Comparison of ENCODE assay signal across 13 cellular contexts in the genomic region with DNA sequence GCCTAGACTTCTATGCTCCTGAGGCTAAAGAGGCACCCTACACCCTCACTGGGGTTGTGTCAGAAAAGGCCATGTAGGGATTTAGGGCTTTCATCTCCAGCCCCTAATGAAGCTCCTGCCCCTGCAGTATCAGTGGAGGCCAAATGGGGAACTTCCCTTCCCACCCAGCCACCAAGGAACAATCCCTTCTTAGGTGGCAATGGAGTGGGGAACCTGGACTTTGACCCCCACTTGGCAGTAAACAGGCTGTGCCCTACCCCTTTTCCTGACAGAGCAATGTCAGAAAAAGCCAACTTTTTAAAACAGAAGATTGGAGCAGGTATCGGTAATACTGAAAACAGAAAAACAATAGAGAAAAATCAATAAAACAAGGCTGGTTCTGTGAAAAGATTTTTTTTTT. TPM values are rescaled to one million over a fixed set of nuclear protein-coding genes. Genes with fewer than 3 reads are reported as not detected.
DNase-seq lines count a peak whose midpoint lies in the region; ATAC-seq, FAIRE-seq and TF ChIP-seq lines count a peak whose summit lies in the region.
"Had no signal": no experiment of that assay in that cellular context is flagged by ENCODE, and none has a peak within 500 bp of the region (broad histone marks: within the 10 kb centered on the region; RNA-seq: fewer than 3 reads in every experiment).

No MANE protein-coding gene starts in this region.

- TF ChIP-seq RAD21 in K562 (CRISPR knock-in tag; conservative IDR thresholded peaks at IDR 0.05 in 1 of 2, IDR thresholded peaks at IDR 0.05 in 1 of 2), result no peak

- BruUV-seq in K562 (replicated peaks; lab: Mats Ljungman, UMichigan), result no TSS peak

- TF ChIP-seq CTCF in K562 (IDR thresholded peaks at IDR 0.05 in 2 of 3, conservative IDR thresholded peaks at IDR 0.05 in 1 of 3; ENCODE audit: insufficient read depth in 2 of 3, low read depth in 1 of 3, low read length in 3 of 3), result no peak
- TF ChIP-seq CTCF in mucosa of descending colon (IDR thresholded peaks at IDR 0.05), result no peak

- CTCF ChIA-PET in K562 (lab: Yijun Ruan, JAX; ENCODE audit: low intra/inter-chr PET ratio), result no interaction called here
- CTCF ChIA-PET in activated CD4-positive, alpha-beta memory T cell treated with anti-CD3 and anti-CD28 coated beads, Interleukin-2, amount 10 ng/mL, durations not matched to agents 7 days and 5 days (lab: Charles Lee), result no interaction called here

- WGBS in K562 (ENCODE audit: insufficient coverage, low coverage, missing lambda C conversion rate), result 67% methylated on average over 1 of the region's 1 CpG
- 21 to 68% (median 43%) methylated on average over 1 of the region's 1 CpG for WGBS in small intestine, 3 donors

- no peaks in the 10 kb centered on the region for H3K4me1 Mint-ChIP-seq in activated CD4-positive, alpha-beta memory T cell treated with anti-CD3 and anti-CD28 coated beads, Interleukin-2, amount 10 ng/mL, durations not matched to agents 7 days and 5 days
- H3K4me1 Mint-ChIP-seq: B cell had no signal

- H3K9me3 ChIP-seq in K562 (replicated peaks; ENCODE audit: control insufficient read depth, insufficient read depth, low read depth, low read length) (no peaks in the 10 kb centered on the region), mucosa of descending colon (no peaks in the 10 kb centered on the region), small intestine (ENCODE audit: control insufficient read depth, low read depth) (no peaks in the 10 kb centered on the region)

- H3K36me3 ChIP-seq in K562 (ENCODE audit: control insufficient read depth, insufficient read depth, low read length) (no peaks in the 10 kb centered on the region), mucosa of descending colon (ENCODE audit: low read depth) (no peaks in the 10 kb centered on the region), small intestine (ENCODE audit: control insufficient read depth in 2 of 2, insufficient read depth in 2 of 2, low read length in 2 of 2) (no peaks in the 10 kb centered on the region)

- TF ChIP-seq EP300 in K562 (IDR thresholded peaks at IDR 0.05; ENCODE audit: low read length), result no peak

- H2AFZ ChIP-seq in K562 (ENCODE audit: low read depth, low read length), result peak overlapping the region; percentile 48; the same call in 1 of the 2 replicates

- intact Hi-C loops in K562 (cut with micrococcal nuclease), result no loop called here
- intact Hi-C loops in mucosa of descending colon (cut with DNase I, micrococcal nuclease), result no loop called here

- H3K9me1 ChIP-seq in K562 (ENCODE audit: control insufficient read depth, insufficient read depth, low read length), result no peaks in the 10 kb centered on the region

- POLR2A ChIA-PET in K562 (lab: Yijun Ruan, JAX), result interaction anchor here (0.6 to 0.8 kb wide), 2 partner anchors 9 to 87 kb away, joined by 3 read pairs; no protein-coding TSS in a partner anchor
- POLR2A ChIA-PET in activated CD4-positive, alpha-beta memory T cell treated with anti-CD3 and anti-CD28 coated beads, Interleukin-2, amount 10 ng/mL, durations not matched to agents 7 days and 5 days (lab: Charles Lee), result no interaction called here

- H3K27ac ChIP-seq in K562 (ENCODE audit: extremely low read depth, low read depth, low read length) (no peak overlapping the region), small intestine (ENCODE audit: low read depth in 1 of 2, low read length in 1 of 2) (no peak overlapping the region)

- FAIRE-seq in K562 (lab: Jason Lieb, UNC) (no peak), small intestine (lab: Jason Lieb, UNC) (no peak)

- H3K27ac Mint-ChIP-seq in activated CD4-positive, alpha-beta memory T cell treated with anti-CD3 and anti-CD28 coated beads, Interleukin-2, amount 10 ng/mL, durations not matched to agents 7 days and 5 days, result no peak overlapping the region
- H3K27ac Mint-ChIP-seq: B cell; CD4-positive, alpha-beta T cell had no signal

- H3K4me3 ChIP-seq in K562, result no peak overlapping the region
- H3K4me3 ChIP-seq in mucosa of descending colon, result no peak overlapping the region
- no peak overlapping the region for H3K4me3 ChIP-seq in small intestine (ENCODE audit: low read depth in 1 of 2, low read length in 2 of 2)

- TF ChIP-seq POLR2A in K562 (conservative IDR thresholded peaks at IDR 0.05), result no peak

- no peak overlapping the region for H3K4me3 Mint-ChIP-seq in activated CD4-positive, alpha-beta memory T cell treated with anti-CD3 and anti-CD28 coated beads, Interleukin-2, amount 10 ng/mL, durations not matched to agents 7 days and 5 days
- H3K4me3 Mint-ChIP-seq: B cell; CD4-positive, alpha-beta T cell had no signal

- in situ Hi-C loops in K562 (cut with MboI), result no loop called here

- H3K27me3 ChIP-seq in K562 (ENCODE audit: control insufficient read depth in 2 of 2, insufficient read depth in 2 of 2, low read length in 2 of 2) (no peaks in the 10 kb centered on the region; a peak in 1 of 5 replicates), small intestine (ENCODE audit: control insufficient read depth in 2 of 2, insufficient read depth in 2 of 2, low read length in 2 of 2) (no peaks in the 10 kb centered on the region)

- no peaks in the 10 kb centered on the region for H3K4me1 ChIP-seq in K562 (replicated peaks in 1 of 2; ENCODE audit: control insufficient read depth in 2 of 2, insufficient read depth in 2 of 2, low read length in 2 of 2)
- H3K4me1 ChIP-seq in mucosa of descending colon (ENCODE audit: low read depth), result peaks cover 5% of the 10 kb centered on the region
- peaks cover 0 to 4% of the 10 kb centered on the region in 2 donors for H3K4me1 ChIP-seq in small intestine (ENCODE audit: control insufficient read depth in 2 of 2, insufficient read depth in 1 of 2, low read depth in 1 of 2, low read length in 1 of 2)

- peaks cover 32% of the 10 kb centered on the region for H3K36me3 Mint-ChIP-seq in activated CD4-positive, alpha-beta memory T cell treated with anti-CD3 and anti-CD28 coated beads, Interleukin-2, amount 10 ng/mL, durations not matched to agents 7 days and 5 days (ENCODE audit: low read depth)

- H3K79me2 ChIP-seq in K562 (ENCODE audit: control insufficient read depth, insufficient read depth, low read length), result no peaks in the 10 kb centered on the region

- H3K27me3 Mint-ChIP-seq in activated CD4-positive, alpha-beta memory T cell treated with anti-CD3 and anti-CD28 coated beads, Interleukin-2, amount 10 ng/mL, durations not matched to agents 7 days and 5 days, result no peaks in the 10 kb centered on the region
- H3K27me3 Mint-ChIP-seq: B cell; CD4-positive, alpha-beta T cell had no signal

- no peak overlapping the region for H3K4me2 ChIP-seq in K562 (ENCODE audit: insufficient read depth, low read length)

- no peak overlapping the region for H3K9ac ChIP-seq in K562 (ENCODE audit: insufficient read depth in 1 of 2, low read depth in 2 of 2, low read length in 2 of 2)

- ATAC-seq in K562 (peak; percentile 63), mucosa of descending colon (peak; percentile 86)

- DNase-seq in HT-29 (ENCODE audit: low spot score), result peak; percentile 29
- DNase-seq in K562 (ENCODE audit: extremely low read depth in 1 of 4, low spot score in 3 of 4), result no peak
- DNase-seq in mucosa of descending colon, result peak; percentile 40 to 61 (median 55)
- peak; percentile 57 for DNase-seq in small intestine
- DNase-seq in activated CD4-positive, alpha-beta memory T cell treated with anti-CD3 and anti-CD28 coated beads, Interleukin-2, amount 10 ng/mL, durations not matched to agents 7 days and 5 days, result no peak
- no peak for DNase-seq in retina
- no peak for DNase-seq in NCI-H345 treated with DMSO at 0.1 percent for 48 hours (lab: John Stamatoyannopoulos, UW; ENCODE audit: unreplicated experiment)
- DNase-seq: C1 segment of cervical spinal cord; Calu3; CD4-positive, alpha-beta T cell; DMS 273 treated with DMSO at 0.1 percent for 48 hours; H7 had no signal

- no peaks in the 10 kb centered on the region for H4K20me1 ChIP-seq in K562 (replicated peaks; ENCODE audit: control insufficient read depth, insufficient read depth, low read length)

- H3K9me3 Mint-ChIP-seq in activated CD4-positive, alpha-beta memory T cell treated with anti-CD3 and anti-CD28 coated beads, Interleukin-2, amount 10 ng/mL, durations not matched to agents 7 days and 5 days, result no peaks in the 10 kb centered on the region
- H3K9me3 Mint-ChIP-seq: CD4-positive, alpha-beta T cell had no signal

RNA-seq across cellular contexts. Expression of a gene that starts 35.5 kb away (rescaled TPM):
- 15.6 and 16.8 TPM in 2 replicates for total RNA-seq in HT-29 (2014; rRNA removed; shearing (Covaris generic))
- total RNA-seq in K562 (2011; cell fraction: chromatin; rRNA removed; ENCODE audit: low replicate concordance), result 42.9 and 68.7 TPM in 2 replicates
- 38.0 and 48.8 TPM in 2 replicates for total RNA-seq in K562 (2011; cell fraction: nucleolus; rRNA removed)
- total RNA-seq in K562 (2011; cell fraction: nucleoplasm; rRNA removed), result 58.8 and 72.3 TPM in 2 replicates
- total RNA-seq in K562 (2014; rRNA removed), result 14.4 and 18.4 TPM in 2 replicates
- total RNA-seq in K562 (2014; rRNA removed; fragmentation: Illumina TruSeq; extraction: Trizol), result 28.9 and 30.9 TPM in 2 replicates
- 17.9 and 19.5 TPM in 2 replicates for total RNA-seq in K562 (2015; rRNA removed; fragmentation: Illumina TruSeq; extraction: Trizol)
- 18.0 TPM in 2 replicates for total RNA-seq in K562 (2021)
- polyA plus RNA-seq in K562 (2011; rRNA removed), result 37.9 and 42.8 TPM in 2 replicates
- 24.1 and 28.5 TPM in 2 replicates for polyA plus RNA-seq in K562 (2011; cell fraction: cytosol; rRNA removed)
- 31.4 and 36.6 TPM in 2 replicates for polyA plus RNA-seq in K562 (2011; cell fraction: nucleus; rRNA removed)
- 9.8 TPM in 2 replicates for polyA plus RNA-seq in K562 (2012)
- 17.6 and 20.0 TPM in 2 replicates for polyA plus RNA-seq in K562 (2014; fragmentation: Illumina TruSeq; extraction: Trizol)
- polyA plus RNA-seq in K562 (2014; fragmentation: Nextera tagmentation; extraction: Ambion mirVana), result 1 to 10 TPM; 7.4 to 8.9 TPM
- 19.2 and 19.4 TPM in 2 replicates for polyA plus RNA-seq in K562 (2014; rRNA removed)
- polyA minus RNA-seq in K562 (2011; rRNA and poly(A)+ RNA removed), result 47.3 and 49.6 TPM in 2 replicates
- polyA minus RNA-seq in K562 (2011; cell fraction: cytosol; rRNA and poly(A)+ RNA removed), result 15.4 and 19.0 TPM in 2 replicates
- polyA minus RNA-seq in K562 (2011; cell fraction: nucleus; rRNA and poly(A)+ RNA removed), result 24.2 and 32.8 TPM in 2 replicates
- 10 to 100 TPM in 1 of 3 donors, 1 to 10 TPM in 2; 5.5 to 11.1 (median 7.3) TPM for total RNA-seq in mucosa of descending colon
- 10 to 100 TPM in 1 of 3 donors, 1 to 10 TPM in 2; 1.9 to 13.4 (median 5.1) TPM for polyA plus RNA-seq in small intestine
- total RNA-seq in activated CD4-positive, alpha-beta memory T cell treated with anti-CD3 and anti-CD28 coated beads, Interleukin-2, amount 10 ng/mL, durations not matched to agents 7 days and 5 days, result 1 to 10 TPM; 6.7 to 6.8 TPM

Comparison
In these comparisons a context has a peak if more than half of its experiments do, and no peak if none do; other contexts are left out.
1. DNase-seq: peak in HT-29 (single experiment), mucosa of descending colon (3 of 3) and small intestine (single experiment); none in K562 (0 of 4), activated CD4-positive, alpha-beta memory T cell treated with anti-CD3 and anti-CD28 coated beads, Interleukin-2, amount 10 ng/mL, durations not matched to agents 7 days and 5 days (single experiment), retina (single experiment) and NCI-H345 treated with DMSO at 0.1 percent for 48 hours (single experiment).